In the genomic region with DNA sequence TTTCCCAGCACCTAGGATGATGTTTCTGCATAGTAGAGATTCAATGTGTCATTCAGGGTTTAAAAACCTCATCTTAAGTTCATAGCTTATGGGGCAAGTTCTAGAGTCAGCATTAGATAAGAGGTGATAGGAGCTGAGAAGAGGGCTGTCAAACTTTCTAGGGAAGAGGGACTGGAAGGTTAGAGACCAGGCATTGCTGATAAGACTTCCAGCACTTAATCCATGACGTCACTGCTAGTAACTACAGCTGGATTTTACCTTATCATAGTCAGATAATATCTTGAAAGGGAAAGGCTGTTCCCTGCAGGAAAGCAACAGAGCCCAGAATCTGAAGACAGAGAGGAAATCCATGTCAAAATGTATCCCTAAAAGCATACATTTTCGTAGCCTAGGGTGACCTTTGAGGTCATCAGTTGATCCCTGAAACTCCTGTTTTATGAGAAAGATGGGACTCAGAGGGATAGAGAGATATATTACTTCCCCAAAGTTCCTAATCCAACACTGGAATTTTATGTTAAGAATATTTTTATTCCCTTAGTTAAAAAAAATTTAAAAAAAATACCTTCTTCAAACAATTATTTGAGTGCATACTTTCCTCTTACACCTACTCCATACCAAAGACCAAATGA, we compare ENCODE assay signal across 1 cellular context.
TF ChIP-seq lines count a peak whose summit lies in the region.

No MANE protein-coding gene starts in this region.

TF ChIP-seq in K562, 482 proteins besides CTCF, POLR2A, EP300 and RAD21 (continued from another document and continues in another):
- TF ChIP-seq ZNF253 (CRISPR knock-in tag; conservative IDR thresholded peaks at IDR 0.05) = no peak
- no peak for TF ChIP-seq NCOA4 (IDR thresholded peaks at IDR 0.05; ENCODE audit: partially characterized antibody)
- no peak for TF ChIP-seq ZNF431 (CRISPR knock-in tag; IDR thresholded peaks at IDR 0.05)
- TF ChIP-seq MYC (IDR thresholded peaks at IDR 0.05; ENCODE audit: low read depth, low read length) = no peak; the same call in 1 of the 2 replicates
- no peak for TF ChIP-seq MYC (CRISPR knock-in tag; IDR thresholded peaks at IDR 0.05; ENCODE audit: borderline replicate concordance, low read depth)
- no peak for TF ChIP-seq FOXP1 (CRISPR knock-in tag; IDR thresholded peaks at IDR 0.05)
- TF ChIP-seq, protein P1, sequence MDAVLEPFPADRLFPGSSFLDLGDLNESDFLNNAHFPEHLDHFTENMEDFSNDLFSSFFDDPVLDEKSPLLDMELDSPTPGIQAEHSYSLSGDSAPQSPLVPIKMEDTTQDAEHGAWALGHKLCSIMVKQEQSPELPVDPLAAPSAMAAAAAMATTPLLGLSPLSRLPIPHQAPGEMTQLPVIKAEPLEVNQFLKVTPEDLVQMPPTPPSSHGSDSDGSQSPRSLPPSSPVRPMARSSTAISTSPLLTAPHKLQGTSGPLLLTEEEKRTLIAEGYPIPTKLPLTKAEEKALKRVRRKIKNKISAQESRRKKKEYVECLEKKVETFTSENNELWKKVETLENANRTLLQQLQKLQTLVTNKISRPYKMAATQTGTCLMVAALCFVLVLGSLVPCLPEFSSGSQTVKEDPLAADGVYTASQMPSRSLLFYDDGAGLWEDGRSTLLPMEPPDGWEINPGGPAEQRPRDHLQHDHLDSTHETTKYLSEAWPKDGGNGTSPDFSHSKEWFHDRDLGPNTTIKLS (IDR thresholded peaks at IDR 0.05; ENCODE audit: borderline replicate concordance, low read depth) = no peak
- TF ChIP-seq PCBP1 (IDR thresholded peaks at IDR 0.05; ENCODE audit: low read depth, low read length, poor library complexity, severe bottlenecking) = no peak
- no peak for TF ChIP-seq TRIM25 (IDR thresholded peaks at IDR 0.05; ENCODE audit: borderline replicate concordance)
- peak in 1 of 2 experiments; percentile 66; a peak in 1 of 4 replicates for TF ChIP-seq TEAD1 (CRISPR knock-in tag; IDR thresholded peaks at IDR 0.05)
- peak; percentile 66 for TF ChIP-seq CBFA2T2 (conservative IDR thresholded peaks at IDR 0.05)
- TF ChIP-seq, protein P2, sequence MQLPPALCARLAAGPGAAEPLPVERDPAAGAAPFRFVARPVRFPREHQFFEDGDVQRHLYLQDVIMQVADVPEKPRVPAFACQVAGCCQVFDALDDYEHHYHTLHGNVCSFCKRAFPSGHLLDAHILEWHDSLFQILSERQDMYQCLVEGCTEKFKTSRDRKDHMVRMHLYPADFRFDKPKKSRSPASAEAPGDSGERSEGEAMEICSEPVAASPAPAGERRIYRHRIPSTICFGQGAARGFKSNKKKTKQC (CRISPR knock-in tag; IDR thresholded peaks at IDR 0.05) = no peak
- no peak for TF ChIP-seq ZNF507 (tag; conservative IDR thresholded peaks at IDR 0.05)
- no peak; the same call in none of the 2 replicates for TF ChIP-seq STAT5A (IDR thresholded peaks at IDR 0.05; ENCODE audit: borderline replicate concordance, low read length)
- no peak for TF ChIP-seq POLR2B (IDR thresholded peaks at IDR 0.05; ENCODE audit: low read depth, partially characterized antibody)
- TF ChIP-seq TCF3 (CRISPR knock-in tag; IDR thresholded peaks at IDR 0.05) = no peak
- TF ChIP-seq ZNF707 (CRISPR knock-in tag; conservative IDR thresholded peaks at IDR 0.05) = no peak
- TF ChIP-seq SP2 (IDR thresholded peaks at IDR 0.05; ENCODE audit: extremely low read depth, low read depth, low read length, poor library complexity, severe bottlenecking) = no peak
- TF ChIP-seq NR2C2 (CRISPR knock-in tag; IDR thresholded peaks at IDR 0.05) = no peak
- TF ChIP-seq NR2C2 (tag; IDR thresholded peaks at IDR 0.05) = peak; percentile 29; the same call in 1 of the 2 replicates
- TF ChIP-seq ZNF696 (CRISPR knock-in tag; conservative IDR thresholded peaks at IDR 0.05) = no peak
- TF ChIP-seq LCOR (CRISPR knock-in tag; IDR thresholded peaks at IDR 0.05) = peak; percentile 41; the same call in 1 of the 2 replicates
- TF ChIP-seq SMAD4 (CRISPR knock-in tag; conservative IDR thresholded peaks at IDR 0.05) = 0 out of 2 replicates have a peak, but pooled peaks have one; percentile 46
- no peak; the same call in 1 of the 2 replicates for TF ChIP-seq SMAD3 (CRISPR knock-in tag; conservative IDR thresholded peaks at IDR 0.05)
- TF ChIP-seq POLR3G (IDR thresholded peaks at IDR 0.05; ENCODE audit: extremely low read depth, insufficient read length, insufficient replicate concordance) = no peak
- no peak for TF ChIP-seq FOXK1 (CRISPR knock-in tag; IDR thresholded peaks at IDR 0.05; ENCODE audit: borderline replicate concordance)
- TF ChIP-seq ZBTB7A (IDR thresholded peaks at IDR 0.05; ENCODE audit: borderline replicate concordance, control insufficient read depth, low read depth, low read length) = no peak
- TF ChIP-seq ZNF785 (CRISPR knock-in tag; IDR thresholded peaks at IDR 0.05) = no peak
- peak in 1 of 2 experiments; percentile 61; a peak in 2 of 4 replicates for TF ChIP-seq HDAC1 (IDR thresholded peaks at IDR 0.05)
- TF ChIP-seq ZNF609 (CRISPR knock-in tag; IDR thresholded peaks at IDR 0.05; ENCODE audit: borderline replicate concordance) = no peak
- TF ChIP-seq TCF7 (IDR thresholded peaks at IDR 0.05; ENCODE audit: borderline replicate concordance) = no peak
- TF ChIP-seq NEUROD1 (IDR thresholded peaks at IDR 0.05; ENCODE audit: borderline replicate concordance, low read depth, low read length, partially characterized antibody) = no peak
- no peak for TF ChIP-seq SAFB (IDR thresholded peaks at IDR 0.05; ENCODE audit: borderline replicate concordance, low read depth, low read length)
- no peak for TF ChIP-seq BACH1 (tag; IDR thresholded peaks at IDR 0.05)
- no peak for TF ChIP-seq FOXP4 (CRISPR knock-in tag; IDR thresholded peaks at IDR 0.05; ENCODE audit: borderline replicate concordance)
- peak; percentile 93 for TF ChIP-seq NBN (IDR thresholded peaks at IDR 0.05; ENCODE audit: low read depth)
- no peak for TF ChIP-seq HOXB6 (CRISPR knock-in tag; IDR thresholded peaks at IDR 0.05; ENCODE audit: borderline replicate concordance)
- TF ChIP-seq OTX1 (CRISPR knock-in tag; IDR thresholded peaks at IDR 0.05) = no peak
- no peak for TF ChIP-seq BRCA1 (IDR thresholded peaks at IDR 0.05)
- no peak for TF ChIP-seq BRCA1 (CRISPR knock-in tag; IDR thresholded peaks at IDR 0.05)
- TF ChIP-seq YBX1 (IDR thresholded peaks at IDR 0.05) = no peak
- TF ChIP-seq ZNF764 (CRISPR knock-in tag; IDR thresholded peaks at IDR 0.05; ENCODE audit: low read depth) = no peak
- TF ChIP-seq ZNF445 (CRISPR knock-in tag; IDR thresholded peaks at IDR 0.05; ENCODE audit: low read depth) = no peak
- peak; percentile 26 to 59; a peak in 1 of 4 replicates for TF ChIP-seq MNT (conservative IDR thresholded peaks at IDR 0.05)
- TF ChIP-seq HNRNPL (IDR thresholded peaks at IDR 0.05; ENCODE audit: low read depth, low read length) = no peak
- no peak for TF ChIP-seq ETV1 (tag; conservative IDR thresholded peaks at IDR 0.05; ENCODE audit: low read depth)
- TF ChIP-seq, protein P3, sequence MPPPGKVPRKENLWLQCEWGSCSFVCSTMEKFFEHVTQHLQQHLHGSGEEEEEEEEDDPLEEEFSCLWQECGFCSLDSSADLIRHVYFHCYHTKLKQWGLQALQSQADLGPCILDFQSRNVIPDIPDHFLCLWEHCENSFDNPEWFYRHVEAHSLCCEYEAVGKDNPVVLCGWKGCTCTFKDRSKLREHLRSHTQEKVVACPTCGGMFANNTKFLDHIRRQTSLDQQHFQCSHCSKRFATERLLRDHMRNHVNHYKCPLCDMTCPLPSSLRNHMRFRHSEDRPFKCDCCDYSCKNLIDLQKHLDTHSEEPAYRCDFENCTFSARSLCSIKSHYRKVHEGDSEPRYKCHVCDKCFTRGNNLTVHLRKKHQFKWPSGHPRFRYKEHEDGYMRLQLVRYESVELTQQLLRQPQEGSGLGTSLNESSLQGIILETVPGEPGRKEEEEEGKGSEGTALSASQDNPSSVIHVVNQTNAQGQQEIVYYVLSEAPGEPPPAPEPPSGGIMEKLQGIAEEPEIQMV (tag; conservative IDR thresholded peaks at IDR 0.05; ENCODE audit: low read depth) = no peak
- peak; percentile 86 for TF ChIP-seq ARID1B (IDR thresholded peaks at IDR 0.05)
- TF ChIP-seq ZNF584 (CRISPR knock-in tag; IDR thresholded peaks at IDR 0.05; ENCODE audit: low read depth) = no peak
- no peak for TF ChIP-seq DEAF1 (CRISPR knock-in tag; IDR thresholded peaks at IDR 0.05)
- TF ChIP-seq WHSC1 (IDR thresholded peaks at IDR 0.05; ENCODE audit: low read length) = no peak
- TF ChIP-seq RBM34 (IDR thresholded peaks at IDR 0.05; ENCODE audit: borderline replicate concordance, insufficient read depth, low read length) = no peak
